In genomic region chr17:51097708-51098446, GRCh38 we compare ENCODE assay signal across 1 cellular context.
A peak's percentile ranks its signal among the peaks of the same experiment; 100 is the strongest.
TF ChIP-seq lines count a peak whose summit lies in the region.

No MANE protein-coding gene starts in this region.

TF ChIP-seq in HepG2, 621 proteins besides CTCF, POLR2A, EP300 and RAD21 (continued from another document and continues in another):
- TF ChIP-seq ARID3A (IDR thresholded peaks at IDR 0.05; ENCODE audit: low read depth, low read length) (no peak), MAFF (IDR thresholded peaks at IDR 0.05; ENCODE audit: low read depth, low read length) (no peak), RFXANK (CRISPR knock-in tag; IDR thresholded peaks at IDR 0.05) (no peak), BCL3 (CRISPR knock-in tag; IDR thresholded peaks at IDR 0.05) (no peak), ZNF441 (CRISPR knock-in tag; IDR thresholded peaks at IDR 0.05; ENCODE audit: borderline replicate concordance) (no peak), SOX13 (IDR thresholded peaks at IDR 0.05) (no peak), SOX13 (CRISPR knock-in tag; conservative IDR thresholded peaks at IDR 0.05 in 1 of 2, IDR thresholded peaks at IDR 0.05 in 1 of 2) (peak in 1 of 2 experiments; percentile 68; a peak in 2 of 4 replicates), CBX5 (CRISPR knock-in tag; IDR thresholded peaks at IDR 0.05; ENCODE audit: borderline replicate concordance) (no peak), MAX (IDR thresholded peaks at IDR 0.05) (no peak; the same call in 1 of the 2 replicates), ZBTB26 (CRISPR knock-in tag; IDR thresholded peaks at IDR 0.05; ENCODE audit: borderline replicate concordance) (no peak), NCOA5 (CRISPR knock-in tag; IDR thresholded peaks at IDR 0.05) (no peak), MED8 (CRISPR knock-in tag; IDR thresholded peaks at IDR 0.05; ENCODE audit: insufficient replicate concordance) (no peak), HMG20A (CRISPR knock-in tag; IDR thresholded peaks at IDR 0.05; ENCODE audit: borderline replicate concordance) (no peak; the same call in 1 of the 2 replicates), ZSCAN20 (CRISPR knock-in tag; IDR thresholded peaks at IDR 0.05; ENCODE audit: borderline replicate concordance) (no peak), ZNF567 (CRISPR knock-in tag; IDR thresholded peaks at IDR 0.05; ENCODE audit: borderline replicate concordance) (no peak), AHDC1 (CRISPR knock-in tag; IDR thresholded peaks at IDR 0.05; ENCODE audit: borderline replicate concordance) (peak; percentile 42; the same call in 1 of the 2 replicates), MAF1 (CRISPR knock-in tag; IDR thresholded peaks at IDR 0.05; ENCODE audit: borderline replicate concordance) (no peak), ZNF558 (CRISPR knock-in tag; IDR thresholded peaks at IDR 0.05; ENCODE audit: borderline replicate concordance) (no peak), PHF20 (CRISPR knock-in tag; IDR thresholded peaks at IDR 0.05) (no peak), ISL2 (CRISPR knock-in tag; IDR thresholded peaks at IDR 0.05) (no peak), ZNF615 (CRISPR knock-in tag; IDR thresholded peaks at IDR 0.05; ENCODE audit: borderline replicate concordance) (no peak), CAMTA2 (CRISPR knock-in tag; IDR thresholded peaks at IDR 0.05; ENCODE audit: borderline replicate concordance) (no peak), SP5 (CRISPR knock-in tag; IDR thresholded peaks at IDR 0.05; ENCODE audit: borderline replicate concordance, low read depth) (no peak), KMT2A (CRISPR knock-in tag; IDR thresholded peaks at IDR 0.05) (no peak), ZNF792 (CRISPR knock-in tag; IDR thresholded peaks at IDR 0.05) (no peak), NFYC (CRISPR knock-in tag; IDR thresholded peaks at IDR 0.05) (no peak), ARID4A (CRISPR knock-in tag; IDR thresholded peaks at IDR 0.05; ENCODE audit: borderline replicate concordance) (peak; percentile 52), PRPF4 (IDR thresholded peaks at IDR 0.05; ENCODE audit: low read depth, low read length, poor library complexity, severe bottlenecking) (no peak), ZNF546 (CRISPR knock-in tag; conservative IDR thresholded peaks at IDR 0.05) (no peak), EZH2 (conservative IDR thresholded peaks at IDR 0.05; ENCODE audit: low read depth, low read length) (no peak), SKI (IDR thresholded peaks at IDR 0.05; ENCODE audit: partially characterized antibody) (peak; percentile 74), ZBTB42 (CRISPR knock-in tag; IDR thresholded peaks at IDR 0.05) (no peak), ZNF530 (CRISPR knock-in tag; IDR thresholded peaks at IDR 0.05; ENCODE audit: low read depth) (no peak), TCF7L2 (IDR thresholded peaks at IDR 0.05; ENCODE audit: low read depth, low read length) (no peak), ATF7 (IDR thresholded peaks at IDR 0.05) (no peak), ATF7 (CRISPR knock-in tag; IDR thresholded peaks at IDR 0.05) (no peak), ZNF564 (CRISPR knock-in tag; IDR thresholded peaks at IDR 0.05) (peak; percentile 43; the same call in 1 of the 2 replicates), GTF3A (CRISPR knock-in tag; conservative IDR thresholded peaks at IDR 0.05) (no peak), KLF9 (CRISPR knock-in tag; IDR thresholded peaks at IDR 0.05; ENCODE audit: low read depth) (no peak), RFX1 (IDR thresholded peaks at IDR 0.05) (no peak), LRRFIP1 (CRISPR knock-in tag; conservative IDR thresholded peaks at IDR 0.05) (no peak), PHF8 (CRISPR knock-in tag; IDR thresholded peaks at IDR 0.05) (no peak)
